1 cellular context compared by ENCODE assay signal in the genomic region with DNA sequence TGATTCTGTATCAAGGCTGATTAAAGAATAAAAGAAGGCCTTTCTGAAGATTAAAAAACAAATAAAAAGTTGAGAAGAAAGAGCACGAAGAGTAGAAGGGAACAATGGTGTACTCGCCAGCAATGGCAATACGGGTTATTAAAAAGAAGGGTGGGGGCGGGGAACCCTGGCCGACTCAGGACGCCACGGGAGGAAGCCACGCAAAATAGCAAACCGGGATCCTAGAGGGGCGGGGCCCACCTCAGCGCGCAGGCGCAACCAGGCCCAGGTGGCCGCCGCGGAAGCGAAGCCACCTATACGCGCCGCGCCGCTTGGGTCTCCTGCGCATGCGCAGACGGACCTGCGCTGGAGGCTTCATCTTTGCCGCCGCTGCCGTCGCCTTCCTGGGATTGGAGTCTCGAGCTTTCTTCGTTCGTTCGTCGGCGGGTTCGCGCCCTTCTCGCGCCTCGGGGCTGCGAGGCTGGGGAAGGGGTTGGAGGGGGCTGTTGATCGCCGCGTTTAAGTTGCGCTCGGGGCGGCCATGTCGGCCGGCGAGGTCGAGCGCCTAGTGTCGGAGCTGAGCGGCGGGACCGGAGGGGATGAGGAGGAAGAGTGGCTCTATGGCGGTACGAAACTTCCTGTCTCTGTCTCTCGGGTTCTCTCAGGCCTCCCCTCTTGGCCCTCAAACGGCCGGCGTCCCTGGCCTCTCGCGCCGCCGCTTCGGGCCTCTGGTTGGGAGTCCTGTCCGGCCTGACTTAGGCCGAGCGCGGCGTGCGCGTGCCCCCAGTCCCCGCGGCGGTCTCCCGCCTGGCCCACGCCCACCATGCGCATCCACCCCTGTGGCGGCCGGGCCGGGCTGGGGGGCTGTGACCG.
TF ChIP-seq lines count a peak whose summit lies in the region.

A gene with protein sequence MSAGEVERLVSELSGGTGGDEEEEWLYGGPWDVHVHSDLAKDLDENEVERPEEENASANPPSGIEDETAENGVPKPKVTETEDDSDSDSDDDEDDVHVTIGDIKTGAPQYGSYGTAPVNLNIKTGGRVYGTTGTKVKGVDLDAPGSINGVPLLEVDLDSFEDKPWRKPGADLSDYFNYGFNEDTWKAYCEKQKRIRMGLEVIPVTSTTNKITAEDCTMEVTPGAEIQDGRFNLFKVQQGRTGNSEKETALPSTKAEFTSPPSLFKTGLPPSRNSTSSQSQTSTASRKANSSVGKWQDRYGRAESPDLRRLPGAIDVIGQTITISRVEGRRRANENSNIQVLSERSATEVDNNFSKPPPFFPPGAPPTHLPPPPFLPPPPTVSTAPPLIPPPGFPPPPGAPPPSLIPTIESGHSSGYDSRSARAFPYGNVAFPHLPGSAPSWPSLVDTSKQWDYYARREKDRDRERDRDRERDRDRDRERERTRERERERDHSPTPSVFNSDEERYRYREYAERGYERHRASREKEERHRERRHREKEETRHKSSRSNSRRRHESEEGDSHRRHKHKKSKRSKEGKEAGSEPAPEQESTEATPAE (plus strand): TSS at position 323 of the 852 bp plus-strand sequence. CDS start 198 bp downstream, at position 521.

TF ChIP-seq in HepG2, 621 proteins besides CTCF, POLR2A, EP300 and RAD21 (continued from another document and continues in another):
- TF ChIP-seq, protein P1, sequence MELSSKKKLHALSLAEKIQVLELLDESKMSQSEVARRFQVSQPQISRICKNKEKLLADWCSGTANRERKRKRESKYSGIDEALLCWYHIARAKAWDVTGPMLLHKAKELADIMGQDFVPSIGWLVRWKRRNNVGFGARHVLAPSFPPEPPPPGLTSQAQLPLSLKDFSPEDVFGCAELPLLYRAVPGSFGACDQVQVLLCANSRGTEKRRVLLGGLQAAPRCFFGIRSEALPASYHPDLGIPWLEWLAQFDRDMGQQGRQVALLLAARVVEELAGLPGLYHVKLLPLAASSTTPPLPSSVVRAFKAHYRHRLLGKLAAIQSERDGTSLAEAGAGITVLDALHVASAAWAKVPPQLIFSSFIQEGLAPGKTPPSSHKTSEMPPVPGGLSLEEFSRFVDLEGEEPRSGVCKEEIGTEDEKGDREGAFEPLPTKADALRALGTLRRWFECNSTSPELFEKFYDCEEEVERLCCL (CRISPR knock-in tag; IDR thresholded peaks at IDR 0.05; ENCODE audit: borderline replicate concordance): 0 out of 2 replicates have a peak, but pooled peaks have one; percentile 55
- TF ChIP-seq CC2D1A (CRISPR knock-in tag; IDR thresholded peaks at IDR 0.05) (no peak), RBFOX2 (IDR thresholded peaks at IDR 0.05; ENCODE audit: low read depth, low read length) (peak; percentile 91), ZFP82 (CRISPR knock-in tag; IDR thresholded peaks at IDR 0.05; ENCODE audit: borderline replicate concordance) (peak; percentile 94; the same call in 1 of the 2 replicates), ZNF17 (CRISPR knock-in tag; IDR thresholded peaks at IDR 0.05) (no peak), HNF4A (CRISPR knock-in tag; IDR thresholded peaks at IDR 0.05) (no peak), GABPB1 (CRISPR knock-in tag; IDR thresholded peaks at IDR 0.05) (peak; percentile 82), ZNF724P (CRISPR knock-in tag; IDR thresholded peaks at IDR 0.05; ENCODE audit: borderline replicate concordance) (peak; percentile 63), TBP (CRISPR knock-in tag; IDR thresholded peaks at IDR 0.05) (no peak), ZFP37 (CRISPR knock-in tag; IDR thresholded peaks at IDR 0.05; ENCODE audit: borderline replicate concordance) (0 out of 2 replicates have a peak, but pooled peaks have one; percentile 44), SOX6 (IDR thresholded peaks at IDR 0.05) (no peak), SOX6 (CRISPR knock-in tag; IDR thresholded peaks at IDR 0.05) (peak; percentile 45; the same call in 1 of the 2 replicates), TOPORS (CRISPR knock-in tag; IDR thresholded peaks at IDR 0.05) (peak; percentile 72; the same call in 1 of the 2 replicates), ZNF709 (CRISPR knock-in tag; IDR thresholded peaks at IDR 0.05) (peak; percentile 87; the same call in 1 of the 2 replicates), SMAD9 (CRISPR knock-in tag; IDR thresholded peaks at IDR 0.05) (0 out of 2 replicates have a peak, but pooled peaks have one; percentile 19), ZNF749 (CRISPR knock-in tag; IDR thresholded peaks at IDR 0.05; ENCODE audit: borderline replicate concordance) (no peak), NR2F2 (IDR thresholded peaks at IDR 0.05; ENCODE audit: borderline replicate concordance, low read depth) (peak; percentile 40; the same call in 1 of the 2 replicates), MTF2 (CRISPR knock-in tag; IDR thresholded peaks at IDR 0.05; ENCODE audit: borderline replicate concordance) (no peak), SATB2 (CRISPR knock-in tag; IDR thresholded peaks at IDR 0.05) (peak; percentile 39; the same call in 1 of the 2 replicates), PCBP1 (IDR thresholded peaks at IDR 0.05; ENCODE audit: borderline replicate concordance, low read depth, low read length) (0 out of 2 replicates have a peak, but pooled peaks have one; percentile 29), EHMT2 (IDR thresholded peaks at IDR 0.05; ENCODE audit: borderline replicate concordance, low read depth, low read length) (no peak), KDM6A (CRISPR knock-in tag; IDR thresholded peaks at IDR 0.05; ENCODE audit: low read depth) (no peak), ASH2L (IDR thresholded peaks at IDR 0.05; ENCODE audit: insufficient read length, low read depth, low read length) (peak; percentile 89), RARA (CRISPR knock-in tag; IDR thresholded peaks at IDR 0.05) (no peak), ZNF20 (CRISPR knock-in tag; IDR thresholded peaks at IDR 0.05) (no peak), ISL2 (CRISPR knock-in tag; IDR thresholded peaks at IDR 0.05) (no peak), JUND (CRISPR knock-in tag; IDR thresholded peaks at IDR 0.05) (no peak), ZNF264 (CRISPR knock-in tag; IDR thresholded peaks at IDR 0.05) (peak; percentile 75; the same call in 1 of the 2 replicates), SIN3A (IDR thresholded peaks at IDR 0.05; ENCODE audit: borderline replicate concordance, low read depth, low read length) (0 out of 2 replicates have a peak, but pooled peaks have one; percentile 57), ZNF670 (CRISPR knock-in tag; IDR thresholded peaks at IDR 0.05; ENCODE audit: borderline replicate concordance) (peak; percentile 82; the same call in 1 of the 2 replicates), ZNF598 (CRISPR knock-in tag; IDR thresholded peaks at IDR 0.05; ENCODE audit: borderline replicate concordance) (peak; percentile 68; the same call in 1 of the 2 replicates), ZNF558 (CRISPR knock-in tag; IDR thresholded peaks at IDR 0.05; ENCODE audit: borderline replicate concordance) (no peak; the same call in 1 of the 2 replicates), SETDB1 (CRISPR knock-in tag; IDR thresholded peaks at IDR 0.05; ENCODE audit: borderline replicate concordance) (no peak), SP2 (CRISPR knock-in tag; IDR thresholded peaks at IDR 0.05) (no peak; the same call in 1 of the 2 replicates), ZNF7 (CRISPR knock-in tag; IDR thresholded peaks at IDR 0.05) (no peak), ZBTB38 (CRISPR knock-in tag; IDR thresholded peaks at IDR 0.05) (no peak), RFX3 (CRISPR knock-in tag; IDR thresholded peaks at IDR 0.05) (no peak)
- TF ChIP-seq, protein P2, sequence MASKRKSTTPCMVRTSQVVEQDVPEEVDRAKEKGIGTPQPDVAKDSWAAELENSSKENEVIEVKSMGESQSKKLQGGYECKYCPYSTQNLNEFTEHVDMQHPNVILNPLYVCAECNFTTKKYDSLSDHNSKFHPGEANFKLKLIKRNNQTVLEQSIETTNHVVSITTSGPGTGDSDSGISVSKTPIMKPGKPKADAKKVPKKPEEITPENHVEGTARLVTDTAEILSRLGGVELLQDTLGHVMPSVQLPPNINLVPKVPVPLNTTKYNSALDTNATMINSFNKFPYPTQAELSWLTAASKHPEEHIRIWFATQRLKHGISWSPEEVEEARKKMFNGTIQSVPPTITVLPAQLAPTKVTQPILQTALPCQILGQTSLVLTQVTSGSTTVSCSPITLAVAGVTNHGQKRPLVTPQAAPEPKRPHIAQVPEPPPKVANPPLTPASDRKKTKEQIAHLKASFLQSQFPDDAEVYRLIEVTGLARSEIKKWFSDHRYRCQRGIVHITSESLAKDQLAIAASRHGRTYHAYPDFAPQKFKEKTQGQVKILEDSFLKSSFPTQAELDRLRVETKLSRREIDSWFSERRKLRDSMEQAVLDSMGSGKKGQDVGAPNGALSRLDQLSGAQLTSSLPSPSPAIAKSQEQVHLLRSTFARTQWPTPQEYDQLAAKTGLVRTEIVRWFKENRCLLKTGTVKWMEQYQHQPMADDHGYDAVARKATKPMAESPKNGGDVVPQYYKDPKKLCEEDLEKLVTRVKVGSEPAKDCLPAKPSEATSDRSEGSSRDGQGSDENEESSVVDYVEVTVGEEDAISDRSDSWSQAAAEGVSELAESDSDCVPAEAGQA (IDR thresholded peaks at IDR 0.05; ENCODE audit: low read depth): no peak
- TF ChIP-seq, protein P2 (CRISPR knock-in tag; IDR thresholded peaks at IDR 0.05; ENCODE audit: borderline replicate concordance): no peak
- TF ChIP-seq, protein P3, sequence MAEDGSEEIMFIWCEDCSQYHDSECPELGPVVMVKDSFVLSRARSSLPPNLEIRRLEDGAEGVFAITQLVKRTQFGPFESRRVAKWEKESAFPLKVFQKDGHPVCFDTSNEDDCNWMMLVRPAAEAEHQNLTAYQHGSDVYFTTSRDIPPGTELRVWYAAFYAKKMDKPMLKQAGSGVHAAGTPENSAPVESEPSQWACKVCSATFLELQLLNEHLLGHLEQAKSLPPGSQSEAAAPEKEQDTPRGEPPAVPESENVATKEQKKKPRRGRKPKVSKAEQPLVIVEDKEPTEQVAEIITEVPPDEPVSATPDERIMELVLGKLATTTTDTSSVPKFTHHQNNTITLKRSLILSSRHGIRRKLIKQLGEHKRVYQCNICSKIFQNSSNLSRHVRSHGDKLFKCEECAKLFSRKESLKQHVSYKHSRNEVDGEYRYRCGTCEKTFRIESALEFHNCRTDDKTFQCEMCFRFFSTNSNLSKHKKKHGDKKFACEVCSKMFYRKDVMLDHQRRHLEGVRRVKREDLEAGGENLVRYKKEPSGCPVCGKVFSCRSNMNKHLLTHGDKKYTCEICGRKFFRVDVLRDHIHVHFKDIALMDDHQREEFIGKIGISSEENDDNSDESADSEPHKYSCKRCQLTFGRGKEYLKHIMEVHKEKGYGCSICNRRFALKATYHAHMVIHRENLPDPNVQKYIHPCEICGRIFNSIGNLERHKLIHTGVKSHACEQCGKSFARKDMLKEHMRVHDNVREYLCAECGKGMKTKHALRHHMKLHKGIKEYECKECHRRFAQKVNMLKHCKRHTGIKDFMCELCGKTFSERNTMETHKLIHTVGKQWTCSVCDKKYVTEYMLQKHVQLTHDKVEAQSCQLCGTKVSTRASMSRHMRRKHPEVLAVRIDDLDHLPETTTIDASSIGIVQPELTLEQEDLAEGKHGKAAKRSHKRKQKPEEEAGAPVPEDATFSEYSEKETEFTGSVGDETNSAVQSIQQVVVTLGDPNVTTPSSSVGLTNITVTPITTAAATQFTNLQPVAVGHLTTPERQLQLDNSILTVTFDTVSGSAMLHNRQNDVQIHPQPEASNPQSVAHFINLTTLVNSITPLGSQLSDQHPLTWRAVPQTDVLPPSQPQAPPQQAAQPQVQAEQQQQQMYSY (CRISPR knock-in tag; IDR thresholded peaks at IDR 0.05): no peak
- TF ChIP-seq, protein P4, sequence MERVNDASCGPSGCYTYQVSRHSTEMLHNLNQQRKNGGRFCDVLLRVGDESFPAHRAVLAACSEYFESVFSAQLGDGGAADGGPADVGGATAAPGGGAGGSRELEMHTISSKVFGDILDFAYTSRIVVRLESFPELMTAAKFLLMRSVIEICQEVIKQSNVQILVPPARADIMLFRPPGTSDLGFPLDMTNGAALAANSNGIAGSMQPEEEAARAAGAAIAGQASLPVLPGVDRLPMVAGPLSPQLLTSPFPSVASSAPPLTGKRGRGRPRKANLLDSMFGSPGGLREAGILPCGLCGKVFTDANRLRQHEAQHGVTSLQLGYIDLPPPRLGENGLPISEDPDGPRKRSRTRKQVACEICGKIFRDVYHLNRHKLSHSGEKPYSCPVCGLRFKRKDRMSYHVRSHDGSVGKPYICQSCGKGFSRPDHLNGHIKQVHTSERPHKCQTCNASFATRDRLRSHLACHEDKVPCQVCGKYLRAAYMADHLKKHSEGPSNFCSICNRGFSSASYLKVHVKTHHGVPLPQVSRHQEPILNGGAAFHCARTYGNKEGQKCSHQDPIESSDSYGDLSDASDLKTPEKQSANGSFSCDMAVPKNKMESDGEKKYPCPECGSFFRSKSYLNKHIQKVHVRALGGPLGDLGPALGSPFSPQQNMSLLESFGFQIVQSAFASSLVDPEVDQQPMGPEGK (CRISPR knock-in tag; IDR thresholded peaks at IDR 0.05): peak; percentile 60; the same call in 1 of the 2 replicates
- TF ChIP-seq, protein P5, sequence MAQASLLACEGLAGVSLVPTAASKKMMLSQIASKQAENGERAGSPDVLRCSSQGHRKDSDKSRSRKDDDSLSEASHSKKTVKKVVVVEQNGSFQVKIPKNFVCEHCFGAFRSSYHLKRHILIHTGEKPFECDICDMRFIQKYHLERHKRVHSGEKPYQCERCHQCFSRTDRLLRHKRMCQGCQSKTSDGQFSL (CRISPR knock-in tag; IDR thresholded peaks at IDR 0.05): no peak
